1 cellular context compared by ENCODE assay signal in the genomic region with DNA sequence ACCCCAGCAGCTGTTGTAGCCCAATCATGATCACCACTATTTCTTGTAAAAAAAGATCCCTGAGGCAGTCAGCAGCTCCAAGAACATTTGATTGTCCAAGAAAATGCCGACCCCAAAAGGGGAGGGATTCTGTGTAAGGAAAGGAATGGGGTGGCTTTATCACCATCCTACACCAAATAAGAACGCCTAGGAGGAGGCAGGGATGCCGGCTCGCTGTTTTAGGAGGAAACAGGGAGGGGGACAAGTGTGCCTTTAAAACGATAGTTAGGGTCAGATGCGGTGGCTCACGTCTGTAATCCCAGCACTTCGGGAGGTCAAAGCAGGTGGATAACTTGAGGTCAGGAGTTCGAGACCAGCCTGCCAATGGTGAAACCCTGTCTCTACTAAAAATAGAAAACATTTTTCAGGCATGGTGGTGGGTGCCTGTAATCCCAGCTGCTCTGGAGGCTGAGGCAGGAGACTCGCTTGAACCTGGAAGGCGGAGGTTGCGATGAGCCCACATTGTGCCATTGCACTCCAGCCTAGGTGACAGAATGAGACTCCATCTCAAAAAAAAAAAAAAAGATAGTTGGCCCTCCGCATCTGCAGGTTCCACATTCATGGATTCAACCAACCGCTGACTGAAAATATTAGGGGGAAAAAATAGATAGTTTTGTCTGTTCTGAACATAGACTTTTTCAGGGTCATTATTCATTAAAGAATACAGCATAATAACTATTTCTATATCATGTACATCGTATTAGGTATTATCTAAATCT.
TF ChIP-seq lines count a peak whose summit lies in the region.

No MANE protein-coding gene starts in this region.

TF ChIP-seq in IMR-90, 13 proteins besides CTCF, POLR2A, EP300 and RAD21 (continued from another document):
- TF ChIP-seq, protein P1, sequence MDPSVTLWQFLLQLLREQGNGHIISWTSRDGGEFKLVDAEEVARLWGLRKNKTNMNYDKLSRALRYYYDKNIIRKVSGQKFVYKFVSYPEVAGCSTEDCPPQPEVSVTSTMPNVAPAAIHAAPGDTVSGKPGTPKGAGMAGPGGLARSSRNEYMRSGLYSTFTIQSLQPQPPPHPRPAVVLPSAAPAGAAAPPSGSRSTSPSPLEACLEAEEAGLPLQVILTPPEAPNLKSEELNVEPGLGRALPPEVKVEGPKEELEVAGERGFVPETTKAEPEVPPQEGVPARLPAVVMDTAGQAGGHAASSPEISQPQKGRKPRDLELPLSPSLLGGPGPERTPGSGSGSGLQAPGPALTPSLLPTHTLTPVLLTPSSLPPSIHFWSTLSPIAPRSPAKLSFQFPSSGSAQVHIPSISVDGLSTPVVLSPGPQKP (IDR thresholded peaks at IDR 0.05; ENCODE audit: borderline replicate concordance, low read depth, low read length): no peak
- TF ChIP-seq RFX5 (IDR thresholded peaks at IDR 0.05; ENCODE audit: low read depth, low read length): no peak
- no peak for TF ChIP-seq NFE2L2 (IDR thresholded peaks at IDR 0.05; ENCODE audit: low read depth, low read length)
- TF ChIP-seq, protein P2, sequence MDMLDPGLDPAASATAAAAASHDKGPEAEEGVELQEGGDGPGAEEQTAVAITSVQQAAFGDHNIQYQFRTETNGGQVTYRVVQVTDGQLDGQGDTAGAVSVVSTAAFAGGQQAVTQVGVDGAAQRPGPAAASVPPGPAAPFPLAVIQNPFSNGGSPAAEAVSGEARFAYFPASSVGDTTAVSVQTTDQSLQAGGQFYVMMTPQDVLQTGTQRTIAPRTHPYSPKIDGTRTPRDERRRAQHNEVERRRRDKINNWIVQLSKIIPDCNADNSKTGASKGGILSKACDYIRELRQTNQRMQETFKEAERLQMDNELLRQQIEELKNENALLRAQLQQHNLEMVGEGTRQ (IDR thresholded peaks at IDR 0.05; ENCODE audit: low read depth, low read length): no peak
TF ChIP-seq in IMR-90: peak in this region for 0.
